Comparison of ENCODE assay signal across 8 cellular contexts in genomic region chr11:118572075-118572913, GRCh38. TPM values are rescaled to one million over a fixed set of nuclear protein-coding genes. Genes with fewer than 3 reads are reported as not detected.
DNase-seq lines count a peak whose midpoint lies in the region; ATAC-seq and TF ChIP-seq lines count a peak whose summit lies in the region.

Gene ARCN1, plus strand, starts transcription at chr11:118572409. Its CDS starts 139 bp downstream, at chr11:118572548.

- peak; percentile 69 for ATAC-seq in HG03097 (IDR thresholded peaks at IDR 0.05; ENCODE audit: low FRiP score, unreplicated experiment)

- peak within 1 kb of the TSS; percentile 95 for H3K4me3 ChIP-seq in choroid plexus epithelial cell (ENCODE audit: low read depth, low read length)

- DNase-seq in NCI-H187 (lab: John Stamatoyannopoulos, UW) (peak; percentile 21 to 57), NCI-H187 treated with DMSO at 0.1 percent for 48 hours (lab: John Stamatoyannopoulos, UW) (no peak), NCI-H460 (ENCODE audit: extremely low read depth, low read depth) (peak; percentile 40), choroid plexus epithelial cell (ENCODE audit: low read depth) (peak; percentile 80), kidney glomerular epithelial cell (lab: John Stamatoyannopoulos, UW) (peak; percentile 32)
- peak; percentile 71 to 79 for DNase-seq in activated CD4-positive, alpha-beta T cell treated with anti-CD3 and anti-CD28 coated beads for 4 hours
- peak; percentile 59 to 60 for DNase-seq in stimulated activated CD4-positive, alpha-beta T cell treated with anti-CD3 and anti-CD28 coated beads, Interleukin-15, amount 100 ng/mL, for 48 hours (ENCODE audit: low read depth in 2 of 2)

- TF ChIP-seq CTCF in choroid plexus epithelial cell (conservative IDR thresholded peaks at IDR 0.05; ENCODE audit: low read depth, low read length) = no peak

RNA-seq across cellular contexts. Expression of gene ARCN1, which starts in this region (rescaled TPM):
- 105 and 109 TPM in 2 replicates for total RNA-seq in NCI-H460 (2014; rRNA removed; shearing (Covaris generic))
- 37.9 and 39.9 TPM in 2 replicates for polyA plus RNA-seq in NCI-H460 (2014; cell fraction: nucleus; rRNA removed)
